1 cellular context compared by ENCODE assay signal in the genomic region with DNA sequence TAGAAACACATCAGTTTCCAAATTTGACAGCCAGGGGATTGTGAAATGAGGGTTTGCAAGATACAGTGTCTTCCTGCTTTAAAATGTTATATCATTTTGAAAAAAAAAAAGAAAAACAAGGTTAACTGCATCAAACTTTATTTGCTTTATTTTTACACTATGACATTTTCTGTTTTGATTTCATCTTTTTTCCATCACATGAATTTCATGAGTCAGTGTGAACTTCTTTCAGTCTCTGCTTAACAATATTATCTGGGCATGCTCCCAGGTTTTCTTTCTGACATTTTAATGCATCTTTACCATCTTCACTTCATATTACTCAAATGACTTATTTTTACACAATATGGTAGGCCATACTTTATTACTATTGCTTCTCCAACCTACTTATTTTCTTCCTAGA.
TF ChIP-seq lines count a peak whose summit lies in the region.

No MANE protein-coding gene starts in this region.

TF ChIP-seq in HEK293, 187 proteins besides CTCF, POLR2A, EP300 and RAD21 (continued from another document):
- TF ChIP-seq, protein P1, sequence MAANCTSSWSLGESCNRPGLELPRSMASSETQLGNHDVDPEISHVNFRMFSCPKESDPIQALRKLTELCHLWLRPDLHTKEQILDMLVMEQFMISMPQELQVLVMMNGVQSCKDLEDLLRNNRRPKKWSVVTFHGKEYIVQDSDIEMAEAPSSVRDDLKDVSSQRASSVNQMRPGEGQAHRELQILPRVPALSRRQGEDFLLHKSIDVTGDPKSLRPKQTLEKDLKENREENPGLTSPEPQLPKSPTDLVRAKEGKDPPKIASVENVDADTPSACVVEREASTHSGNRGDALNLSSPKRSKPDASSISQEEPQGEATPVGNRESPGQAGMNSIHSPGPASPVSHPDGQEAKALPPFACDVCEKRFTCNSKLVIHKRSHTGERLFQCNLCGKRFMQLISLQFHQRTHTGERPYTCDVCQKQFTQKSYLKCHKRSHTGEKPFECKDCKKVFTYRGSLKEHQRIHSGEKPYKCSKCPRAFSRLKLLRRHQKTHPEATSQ (tag by site-specific recombination; IDR thresholded peaks at IDR 0.05): no peak
